In genomic region chr15:24966364-24967103, GRCh38 we compare ENCODE assay signal across 25 cellular contexts. TPM values are rescaled to one million over a fixed set of nuclear protein-coding genes. Genes with fewer than 3 reads are reported as not detected.
DNase-seq lines count a peak whose midpoint lies in the region; ATAC-seq, FAIRE-seq and TF ChIP-seq lines count a peak whose summit lies in the region.
"Had no signal": no experiment of that assay in that cellular context is flagged by ENCODE, and none has a peak within 500 bp of the region (broad histone marks: within the 10 kb centered on the region; RNA-seq: fewer than 3 reads in every experiment).

No MANE protein-coding gene starts in this region.

- no peak for FAIRE-seq in GM12878 (lab: Jason Lieb, UNC)
- FAIRE-seq: A204.1, GM18507, H54, K562 had no signal

- CTCF ChIA-PET in activated CD8-positive, alpha-beta T cell treated with anti-CD3 and anti-CD28 coated beads for 36 hours (lab: Charles Lee): no interaction called here
- CTCF ChIA-PET in activated CD8-positive, alpha-beta T cell treated with anti-CD3 and anti-CD28 coated beads, Interleukin-2, amount 10 ng/mL, durations not matched to agents 7 days and 5 days (lab: Charles Lee): no interaction called here
- CTCF ChIA-PET in GM12878 (lab: Yijun Ruan, JAX): no interaction called here

- H3K4me1 ChIP-seq in GM12878 (ENCODE audit: control insufficient read depth, insufficient read depth, low read length): no peaks in the 10 kb centered on the region

- peak overlapping the region; percentile 17 for H3K27ac Mint-ChIP-seq in activated CD8-positive, alpha-beta T cell treated with anti-CD3 and anti-CD28 coated beads for 36 hours
- no peak overlapping the region for H3K27ac Mint-ChIP-seq in activated CD8-positive, alpha-beta T cell treated with anti-CD3 and anti-CD28 coated beads, Interleukin-2, amount 10 ng/mL, durations not matched to agents 7 days and 5 days

- peaks cover 72% of the 10 kb centered on the region for H3K36me3 Mint-ChIP-seq in activated CD8-positive, alpha-beta T cell treated with anti-CD3 and anti-CD28 coated beads for 36 hours (ENCODE audit: low read depth)
- peaks cover 73% of the 10 kb centered on the region for H3K36me3 Mint-ChIP-seq in activated CD8-positive, alpha-beta T cell treated with anti-CD3 and anti-CD28 coated beads, Interleukin-2, amount 10 ng/mL, durations not matched to agents 7 days and 5 days (ENCODE audit: low read depth)

- no peak for TF ChIP-seq POLR2A in GM12878 (IDR thresholded peaks at IDR 0.05; ENCODE audit: low read depth, low read length)

- TSS peak; percentile 11 for BruUV-seq in GM12878 (replicated peaks; lab: Mats Ljungman, UMichigan)

- TF ChIP-seq EP300 in GM12878 (IDR thresholded peaks at IDR 0.05; ENCODE audit: borderline replicate concordance in 1 of 2, control insufficient read depth in 1 of 2, low read depth in 2 of 2, low read length in 2 of 2): no peak

- H3K27me3 Mint-ChIP-seq in activated CD8-positive, alpha-beta T cell treated with anti-CD3 and anti-CD28 coated beads for 36 hours: no peaks in the 10 kb centered on the region
- H3K27me3 Mint-ChIP-seq in activated CD8-positive, alpha-beta T cell treated with anti-CD3 and anti-CD28 coated beads, Interleukin-2, amount 10 ng/mL, durations not matched to agents 7 days and 5 days (ENCODE audit: low read depth): no peaks in the 10 kb centered on the region
- H3K27me3 Mint-ChIP-seq: CD8-positive, alpha-beta memory T cell had no signal

- POLR2A ChIA-PET in activated CD8-positive, alpha-beta T cell treated with anti-CD3 and anti-CD28 coated beads for 36 hours (lab: Charles Lee): interaction anchor here (1.3 kb wide), 1 partner anchor 10 kb away, joined by 4 read pairs; no protein-coding TSS in a partner anchor
- POLR2A ChIA-PET in activated CD8-positive, alpha-beta T cell treated with anti-CD3 and anti-CD28 coated beads, Interleukin-2, amount 10 ng/mL, durations not matched to agents 7 days and 5 days (lab: Charles Lee): no interaction called here
- POLR2A ChIA-PET in GM12878 (lab: Charles Lee): no interaction called here

- RAD21 ChIA-PET in GM12878 (lab: Charles Lee; ENCODE audit: unreplicated experiment): no interaction called here

- WGBS in GM12878 (ENCODE audit: insufficient coverage, insufficient replicate concordance, low lambda C conversion rate, missing lambda C conversion rate): 47% methylated on average over 4 of the region's 4 CpGs

- peaks cover 5% of the 10 kb centered on the region; the same call in 2 of the 3 replicates for H3K9me3 ChIP-seq in GM12878 (replicated peaks; ENCODE audit: control insufficient read depth, insufficient read depth, low read length)

- no peak for TF ChIP-seq CTCF in activated CD8-positive, alpha-beta T cell treated with anti-CD3 and anti-CD28 coated beads for 36 hours (IDR thresholded peaks at IDR 0.05)
- TF ChIP-seq CTCF in GM12878 (IDR thresholded peaks at IDR 0.05 in 2 of 3, conservative IDR thresholded peaks at IDR 0.05 in 1 of 3; ENCODE audit: control insufficient read depth in 2 of 3, extremely low read depth in 1 of 3, insufficient read depth in 1 of 3, low read depth in 3 of 3, low read length in 3 of 3): no peak

- H3K4me3 Mint-ChIP-seq in activated CD8-positive, alpha-beta T cell treated with anti-CD3 and anti-CD28 coated beads for 36 hours: no peak overlapping the region
- H3K4me3 Mint-ChIP-seq in activated CD8-positive, alpha-beta T cell treated with anti-CD3 and anti-CD28 coated beads, Interleukin-2, amount 10 ng/mL, durations not matched to agents 7 days and 5 days: no peak overlapping the region
- H3K4me3 Mint-ChIP-seq: CD8-positive, alpha-beta memory T cell had no signal

- H4K20me1 ChIP-seq in GM12878 (ENCODE audit: control insufficient read depth, insufficient read depth): no peaks in the 10 kb centered on the region

- no peak for TF ChIP-seq RAD21 in GM12878 (IDR thresholded peaks at IDR 0.05; ENCODE audit: insufficient read depth, low read depth, low read length)

- no peaks in the 10 kb centered on the region for H3K27me3 ChIP-seq in GM12878 (replicated peaks in 1 of 2; ENCODE audit: control insufficient read depth in 2 of 2, insufficient read depth in 2 of 2, low read length in 1 of 2)

- H2AFZ ChIP-seq in GM12878 (ENCODE audit: control insufficient read depth, low read depth, low read length): no peak overlapping the region

- no peak for DNase-seq in activated CD8-positive, alpha-beta T cell treated with anti-CD3 and anti-CD28 coated beads for 36 hours
- DNase-seq in activated CD8-positive, alpha-beta T cell treated with anti-CD3 and anti-CD28 coated beads, Interleukin-2, amount 10 ng/mL, durations not matched to agents 7 days and 5 days: no peak
- DNase-seq in HT1080 (ENCODE audit: low read depth): peak; percentile 53
- DNase-seq in GM12878 (ENCODE audit: low read depth, low spot score): no peak
- DNase-seq in kidney tubule cell (ENCODE audit: low spot score): peak; percentile 43
- no peak for DNase-seq in NAMALWA (ENCODE audit: low spot score)
- DNase-seq: Calu3; CD8-positive, alpha-beta memory T cell; DMS153; MM.1S; NCI-H1092 treated with DMSO at 0.1 percent for 48 hours; NCI-H1436 treated with DMSO at 0.1 percent for 48 hours; NCI-H2029; NCI-H2171; NCI-H345; NCI-H524; NCI-H82; Right ventricle myocardium superior had no signal

- no peaks in the 10 kb centered on the region for H3K4me1 Mint-ChIP-seq in activated CD8-positive, alpha-beta T cell treated with anti-CD3 and anti-CD28 coated beads for 36 hours (ENCODE audit: low read depth)
- H3K4me1 Mint-ChIP-seq in activated CD8-positive, alpha-beta T cell treated with anti-CD3 and anti-CD28 coated beads, Interleukin-2, amount 10 ng/mL, durations not matched to agents 7 days and 5 days (ENCODE audit: low read depth): no peaks in the 10 kb centered on the region

- H3K36me3 ChIP-seq in GM12878 (ENCODE audit: control insufficient read depth in 2 of 2, insufficient read depth in 2 of 2, low read length in 1 of 2): peaks cover 2 to 7% of the 10 kb centered on the region in 2 experiments; a peak in 2 of 4 replicates

- no peak overlapping the region for H3K4me2 ChIP-seq in GM12878 (ENCODE audit: control insufficient read depth, insufficient read depth)

- SMC1A ChIA-PET in GM12878 (lab: Charles Lee; ENCODE audit: uncharacterized antibody, unreplicated experiment): no interaction called here

- no peak overlapping the region for H3K4me3 ChIP-seq in GM12878
- H3K4me3 ChIP-seq: K562 had no signal

- in situ Hi-C loops in GM12878 (cut with MboI): no loop called here

- no peak overlapping the region for H3K9ac ChIP-seq in GM12878 (ENCODE audit: control insufficient read depth, insufficient read depth, low read length)

- H3K79me2 ChIP-seq in GM12878 (ENCODE audit: control insufficient read depth, insufficient read depth, low read length): no peaks in the 10 kb centered on the region

- ATAC-seq in activated CD8-positive, alpha-beta T cell treated with anti-CD3 and anti-CD28 coated beads for 36 hours: peak; percentile 58
- no peak for ATAC-seq in activated CD8-positive, alpha-beta T cell treated with anti-CD3 and anti-CD28 coated beads, Interleukin-2, amount 10 ng/mL, durations not matched to agents 7 days and 5 days
- ATAC-seq in GM12878 (no peak), HG02798 (IDR thresholded peaks at IDR 0.05; ENCODE audit: poor library complexity, unreplicated experiment) (no peak)
- ATAC-seq: K562 had no signal

- no peak overlapping the region for H3K27ac ChIP-seq in GM12878 (ENCODE audit: control insufficient read depth, insufficient read depth)
- H3K27ac ChIP-seq: C4-2B had no signal

- H3K9me3 Mint-ChIP-seq in activated CD8-positive, alpha-beta T cell treated with anti-CD3 and anti-CD28 coated beads for 36 hours: peaks cover 20% of the 10 kb centered on the region
- H3K9me3 Mint-ChIP-seq in activated CD8-positive, alpha-beta T cell treated with anti-CD3 and anti-CD28 coated beads, Interleukin-2, amount 10 ng/mL, durations not matched to agents 7 days and 5 days (ENCODE audit: insufficient read depth): peaks cover 40% of the 10 kb centered on the region

- intact Hi-C loops in activated CD8-positive, alpha-beta T cell treated with anti-CD3 and anti-CD28 coated beads for 36 hours (cut with micrococcal nuclease): no loop called here
- intact Hi-C loops in GM12878 (cut with micrococcal nuclease; ENCODE audit: unreplicated experiment): no loop called here

RNA-seq across cellular contexts. Expression of gene SNRPN, which starts 11.7 kb away (rescaled TPM):
- total RNA-seq in activated CD8-positive, alpha-beta T cell treated with anti-CD3 and anti-CD28 coated beads for 36 hours: 10 to 100 TPM; 73.5 to 74.5 TPM
- total RNA-seq in activated CD8-positive, alpha-beta T cell treated with anti-CD3 and anti-CD28 coated beads, Interleukin-2, amount 10 ng/mL, durations not matched to agents 7 days and 5 days: 10 to 100 TPM; 54.2 to 61.4 TPM
- 84.5 and 87.2 TPM in 2 replicates for total RNA-seq in HT1080 (2014; rRNA removed; shearing (Covaris generic))
- polyA plus RNA-seq in HT1080 (2015; cell fraction: cytosol; rRNA removed): 73.8 and 79.3 TPM in 2 replicates
- polyA plus RNA-seq in HT1080 (2015; cell fraction: nucleus; rRNA removed): 43.5 and 45.8 TPM in 2 replicates
- 77.9 and 83.9 TPM in 2 replicates for total RNA-seq in GM12878 (2013; cell fraction: nucleolus; rRNA removed)
- 47.9 and 50.0 TPM in 2 replicates for total RNA-seq in GM12878 (2014; rRNA removed)
- total RNA-seq in GM12878 (2014; rRNA removed; fragmentation: Illumina TruSeq; extraction: Trizol): 39.1 and 43.1 TPM in 2 replicates
- total RNA-seq in GM12878 (2021): 35.0 and 38.9 TPM in 2 replicates
- polyA plus RNA-seq in GM12878 (2011; ENCODE audit: low read depth): 40.2 TPM
- polyA plus RNA-seq in GM12878 (2011; rRNA removed): 103 and 117 TPM in 2 replicates
- 127 and 134 TPM in 2 replicates for polyA plus RNA-seq in GM12878 (2011; cell fraction: cytosol; rRNA removed)
- 83.5 and 84.8 TPM in 2 replicates for polyA plus RNA-seq in GM12878 (2011; cell fraction: nucleus; rRNA removed)
- polyA plus RNA-seq in GM12878 (2012): 47.8 and 63.6 TPM in 2 replicates
- 31.2 and 38.2 TPM in 2 replicates for polyA plus RNA-seq in GM12878 (2014; fragmentation: Illumina TruSeq; extraction: Trizol)
- 10 to 100 TPM in 1 of 2 experiments, 1 to 10 TPM in 1; 9.1 to 24.8 TPM for polyA plus RNA-seq in GM12878 (2014; fragmentation: Nextera tagmentation; extraction: Ambion mirVana)
- polyA plus RNA-seq in GM12878 (2014; rRNA removed): 50.0 and 54.4 TPM in 2 replicates
- polyA plus RNA-seq in GM12878 (2016; fragmentation: Nextera tagmentation; extraction: Ambion mirVana): 10 to 100 TPM; 62.5 to 64.0 TPM
- polyA minus RNA-seq in GM12878 (2011; rRNA and poly(A)+ RNA removed): 87.2 and 90.3 TPM in 2 replicates
- 26.5 and 27.9 TPM in 2 replicates for polyA minus RNA-seq in GM12878 (2011; cell fraction: cytosol; rRNA and poly(A)+ RNA removed)
- polyA minus RNA-seq in GM12878 (2011; cell fraction: nucleus; rRNA and poly(A)+ RNA removed): 28.2 and 52.9 TPM in 2 replicates
- total RNA-seq: Calu3 had no signal

RNA-seq across cellular contexts. Expression of gene SNURF, which starts 11.7 kb away (rescaled TPM):
- 10 to 100 TPM; 16.7 to 17.8 TPM for total RNA-seq in activated CD8-positive, alpha-beta T cell treated with anti-CD3 and anti-CD28 coated beads for 36 hours
- total RNA-seq in activated CD8-positive, alpha-beta T cell treated with anti-CD3 and anti-CD28 coated beads, Interleukin-2, amount 10 ng/mL, durations not matched to agents 7 days and 5 days: 10 to 100 TPM in 1 of 2 experiments, 1 to 10 TPM in 1; 6.2 to 10.3 TPM
- 5.8 and 6.7 TPM in 2 replicates for total RNA-seq in HT1080 (2014; rRNA removed; shearing (Covaris generic))
- polyA plus RNA-seq in HT1080 (2015; cell fraction: cytosol; rRNA removed): 0.45 and 4.0 TPM in 2 replicates
- polyA plus RNA-seq in HT1080 (2015; cell fraction: nucleus; rRNA removed): 4.8 and 11.2 TPM in 2 replicates
- total RNA-seq in GM12878 (2013; cell fraction: nucleolus; rRNA removed): 64.5 and 71.3 TPM in 2 replicates
- total RNA-seq in GM12878 (2014; rRNA removed) (4.8 and 9.2 TPM in 2 replicates), GM12878 (2014; rRNA removed; fragmentation: Illumina TruSeq; extraction: Trizol) (6.1 and 8.1 TPM in 2 replicates), GM12878 (2021) (12.0 and 19.2 TPM in 2 replicates)
- 27.0 TPM for polyA plus RNA-seq in GM12878 (2011; ENCODE audit: low read depth)
- polyA plus RNA-seq in GM12878 (2011; rRNA removed) (14.7 and 15.2 TPM in 2 replicates), GM12878 (2014; fragmentation: Illumina TruSeq; extraction: Trizol) (2.6 and 6.2 TPM in 2 replicates), GM12878 (2014; fragmentation: Nextera tagmentation; extraction: Ambion mirVana) (10 to 100 TPM; 19.3 to 25.4 TPM), GM12878 (2014; rRNA removed) (3.3 and 5.2 TPM in 2 replicates), GM12878 (2016; fragmentation: Nextera tagmentation; extraction: Ambion mirVana) (1 to 10 TPM; 8.7 to 9.0 TPM)
- polyA plus RNA-seq in GM12878 (2011; cell fraction: cytosol; rRNA removed): 2.0 and 3.3 TPM in 2 replicates
- 6.5 and 8.7 TPM in 2 replicates for polyA plus RNA-seq in GM12878 (2011; cell fraction: nucleus; rRNA removed)
- polyA plus RNA-seq in GM12878 (2012): 24.0 and 78.4 TPM in 2 replicates
- 8.7 and 13.7 TPM in 2 replicates for polyA minus RNA-seq in GM12878 (2011; rRNA and poly(A)+ RNA removed)
- 2.5 and 6.8 TPM in 2 replicates for polyA minus RNA-seq in GM12878 (2011; cell fraction: cytosol; rRNA and poly(A)+ RNA removed)
- 7.0 and 16.6 TPM in 2 replicates for polyA minus RNA-seq in GM12878 (2011; cell fraction: nucleus; rRNA and poly(A)+ RNA removed)
- total RNA-seq: Calu3, G401 had no signal

Comparison
In these comparisons a context has a peak if more than half of its experiments do, and no peak if none do; other contexts are left out.
1. DNase-seq: peak in HT1080 (single experiment) and kidney tubule cell (single experiment); none in activated CD8-positive, alpha-beta T cell treated with anti-CD3 and anti-CD28 coated beads for 36 hours (single experiment), activated CD8-positive, alpha-beta T cell treated with anti-CD3 and anti-CD28 coated beads, Interleukin-2, amount 10 ng/mL, durations not matched to agents 7 days and 5 days (single experiment), GM12878 (single experiment) and NAMALWA (single experiment).